20 cellular contexts compared by ENCODE assay signal in genomic region chr1:3732747-3733602, GRCh38. TPM values are rescaled to one million over a fixed set of nuclear protein-coding genes. Genes with fewer than 3 reads are reported as not detected.
A peak's percentile ranks its signal among the peaks of the same experiment; 100 is the strongest.
DNase-seq lines count a peak whose midpoint lies in the region; ATAC-seq and TF ChIP-seq lines count a peak whose summit lies in the region.
"Had no signal": no experiment of that assay in that cellular context is flagged by ENCODE, and none has a peak within 500 bp of the region (broad histone marks: within the 10 kb centered on the region; RNA-seq: fewer than 3 reads in every experiment).

No MANE protein-coding gene starts in this region.

- H3K4me2 ChIP-seq in fibroblast of lung (ENCODE audit: extremely low read depth, insufficient read depth, low read length): no peak overlapping the region

- no peak overlapping the region for H3K27ac Mint-ChIP-seq in nephron progenitor cell
- H3K27ac Mint-ChIP-seq: CD4-positive, alpha-beta memory T cell; naive thymus-derived CD4-positive, alpha-beta T cell had no signal

- no peaks in the 10 kb centered on the region for H3K9me3 Mint-ChIP-seq in nephron progenitor cell
- H3K9me3 Mint-ChIP-seq: CD4-positive, alpha-beta memory T cell had no signal

- no peak for TF ChIP-seq CTCF in fibroblast of lung (conservative IDR thresholded peaks at IDR 0.05 in 1 of 2, IDR thresholded peaks at IDR 0.05 in 1 of 2; ENCODE audit: low read depth in 1 of 2, low read length in 2 of 2)
- no peak for TF ChIP-seq CTCF in nephron progenitor cell (IDR thresholded peaks at IDR 0.05)

- peaks cover 12% of the 10 kb centered on the region for H3K36me3 Mint-ChIP-seq in nephron progenitor cell (ENCODE audit: low read depth)

- H3K9ac ChIP-seq in HUES48 (ENCODE audit: low read depth, low read length) (no peak overlapping the region), fibroblast of lung (ENCODE audit: insufficient read depth, low read length) (no peak overlapping the region)

- ATAC-seq in GM21786 (IDR thresholded peaks at IDR 0.05; ENCODE audit: unreplicated experiment): no peak
- no peak for ATAC-seq in GM21717 (IDR thresholded peaks at IDR 0.05; ENCODE audit: unreplicated experiment)
- ATAC-seq: esophagus mucosa; naive thymus-derived CD4-positive, alpha-beta T cell had no signal

- H3K9me3 ChIP-seq in HUES48 (ENCODE audit: control insufficient read depth, insufficient read depth, low read length) (no peaks in the 10 kb centered on the region), fibroblast of lung (ENCODE audit: control insufficient read depth, insufficient read depth, low read depth, low read length) (no peaks in the 10 kb centered on the region)

- no peaks in the 10 kb centered on the region for H3K79me2 ChIP-seq in fibroblast of lung (ENCODE audit: control insufficient read depth, insufficient read depth, low read length)

- H3K36me3 ChIP-seq in HUES48 (ENCODE audit: control insufficient read depth, insufficient read depth, low read length) (peaks cover 24% of the 10 kb centered on the region), fibroblast of lung (ENCODE audit: control insufficient read depth, insufficient read depth, low read length) (peaks cover 2% of the 10 kb centered on the region)

- peak overlapping the region; percentile 4 for H2AFZ ChIP-seq in fibroblast of lung (ENCODE audit: low read length)

- H3K27me3 Mint-ChIP-seq in nephron progenitor cell (ENCODE audit: low read depth, poor library complexity): peaks cover 6% of the 10 kb centered on the region

- H3K4me1 Mint-ChIP-seq in nephron progenitor cell: peaks cover 37% of the 10 kb centered on the region
- H3K4me1 Mint-ChIP-seq: CD4-positive, alpha-beta memory T cell had no signal

- H3K4me3 ChIP-seq in HUES48 (ENCODE audit: low read depth, low read length) (peak overlapping the region; percentile 34; the same call in 1 of the 2 replicates), fibroblast of lung (replicated peaks in 1 of 4; ENCODE audit: control extremely low read depth in 1 of 4, insufficient read depth in 1 of 4, low read depth in 3 of 4, low read length in 4 of 4) (no peak overlapping the region)
- H3K4me3 ChIP-seq: skin epidermis had no signal

- H3K27ac ChIP-seq in HUES48 (ENCODE audit: low read depth, low read length) (no peak overlapping the region), fibroblast of lung (ENCODE audit: insufficient read depth, low read length) (no peak overlapping the region)
- H3K27ac ChIP-seq: skin epidermis had no signal

- H3K27me3 ChIP-seq in HUES48 (ENCODE audit: control insufficient read depth, insufficient read depth, low read length) (0 out of 2 replicates have a peak, but pooled peaks cover 4% of the 10 kb centered on the region), fibroblast of lung (ENCODE audit: control insufficient read depth, insufficient read depth, low read length) (no peaks in the 10 kb centered on the region)

- no peaks in the 10 kb centered on the region; the same call in 1 of the 2 replicates for H3K4me1 ChIP-seq in HUES48 (ENCODE audit: control insufficient read depth, insufficient read depth, low read length)
- H3K4me1 ChIP-seq in fibroblast of lung (ENCODE audit: control insufficient read depth, extremely low read depth, insufficient read depth, low read length): no peaks in the 10 kb centered on the region

- H4K20me1 ChIP-seq in fibroblast of lung (ENCODE audit: control insufficient read depth, extremely low read depth, insufficient read depth, low read length): no peaks in the 10 kb centered on the region

- no peak overlapping the region for H3K4me3 Mint-ChIP-seq in nephron progenitor cell
- H3K4me3 Mint-ChIP-seq: CD4-positive, alpha-beta memory T cell; naive thymus-derived CD4-positive, alpha-beta T cell had no signal

- DNase-seq in AG20443 (ENCODE audit: low spot score): peak; percentile 65
- peak in 1 of 2 donors; percentile 23 for DNase-seq in fibroblast of lung (ENCODE audit: low read depth in 2 of 2)
- peak; percentile 45 for DNase-seq in nephron progenitor cell
- DNase-seq in NCI-H1436 (lab: John Stamatoyannopoulos, UW): no peak
- no peak for DNase-seq in activated CD8-positive, alpha-beta memory T cell treated with anti-CD3 and anti-CD28 coated beads, Interleukin-2, amount 50 U/mL, for 4 hours
- DNase-seq: activated T-cell treated with anti-CD3 and anti-CD28 coated beads for 4 hours; amygdala; CD4-positive, alpha-beta memory T cell; central memory CD4-positive, alpha-beta T cell; naive thymus-derived CD4-positive, alpha-beta T cell; NCI-H2081 treated with DMSO at 0.1 percent for 48 hours; stimulated activated CD4-positive, alpha-beta T cell treated with anti-CD3 and anti-CD28 coated beads, Interleukin-4, amount 100 ng/mL, for 4 hours had no signal

RNA-seq across cellular contexts. Expression of gene CCDC27, which starts 19.3 kb away (rescaled TPM):
- total RNA-seq in fibroblast of lung: not detected in 2 replicates
- not detected in 2 replicates for polyA plus RNA-seq in fibroblast of lung
- not detected in 2 replicates for polyA plus RNA-seq in fibroblast of lung (2012)
- not detected in 2 replicates for polyA minus RNA-seq in fibroblast of lung (ENCODE audit: low replicate concordance)
- total RNA-seq: CD4-positive, alpha-beta memory T cell; esophagus mucosa; glomerular endothelial cell; lung microvascular endothelial cell; naive thymus-derived CD4-positive, alpha-beta T cell; NCI-H460 had no signal
- polyA plus RNA-seq: CD4-positive, alpha-beta memory T cell; naive thymus-derived CD4-positive, alpha-beta T cell had no signal

RNA-seq across cellular contexts. Expression of gene SMIM1, which starts 39.6 kb away (rescaled TPM):
- total RNA-seq in fibroblast of lung: 1.5 and 2.0 TPM in 2 replicates
- polyA plus RNA-seq in fibroblast of lung: not detected in 2 replicates
- 1.0 and 1.5 TPM in 2 replicates for polyA plus RNA-seq in fibroblast of lung (2012)
- polyA minus RNA-seq in fibroblast of lung (ENCODE audit: low replicate concordance): not detected in 2 replicates
- total RNA-seq: NCI-H460 had no signal

Comparison
In these comparisons a context has a peak if more than half of its experiments do, and no peak if none do; other contexts are left out.
1. DNase-seq: peak in AG20443 (single experiment) and nephron progenitor cell (single experiment); none in NCI-H1436 (single experiment) and activated CD8-positive, alpha-beta memory T cell treated with anti-CD3 and anti-CD28 coated beads, Interleukin-2, amount 50 U/mL, for 4 hours (single experiment).